Comparison of ENCODE assay signal across 27 cellular contexts in genomic region chr17:81368161-81368560, GRCh38. TPM values are rescaled to one million over a fixed set of nuclear protein-coding genes. Genes with fewer than 3 reads are reported as not detected.
DNase-seq lines count a peak whose midpoint lies in the region; FAIRE-seq and TF ChIP-seq lines count a peak whose summit lies in the region.
"Had no signal": no experiment of that assay in that cellular context is flagged by ENCODE, and none has a peak within 500 bp of the region (broad histone marks: within the 10 kb centered on the region; RNA-seq: fewer than 3 reads in every experiment).

No MANE protein-coding gene starts in this region.

- no peak for FAIRE-seq in kidney (lab: Jason Lieb, UNC)
- FAIRE-seq: A204.1, G401.6, GM12878, GM12892, GM18507 had no signal

- no peaks in the 10 kb centered on the region for H3K9me3 Mint-ChIP-seq in endodermal cell
- no peaks in the 10 kb centered on the region for H3K9me3 Mint-ChIP-seq in activated T-helper 2 cell treated with anti-CD3 and anti-CD28 coated beads, Interferon-gamma antibody, Interleukin-2, Interleukin-4, amounts not matched to agents 10 μg/mL and 5 μg/mL and 100 μg/mL, durations not matched to agents 14 hours and 24 hours and 36 hours
- H3K9me3 Mint-ChIP-seq: CD4-positive, alpha-beta memory T cell; CD4-positive, CD25-positive, alpha-beta regulatory T cell; CD8-positive, alpha-beta memory T cell had no signal

- peaks cover 7% of the 10 kb centered on the region for H3K4me1 Mint-ChIP-seq in endodermal cell
- peaks cover 10% of the 10 kb centered on the region for H3K4me1 Mint-ChIP-seq in activated T-helper 2 cell treated with anti-CD3 and anti-CD28 coated beads, Interferon-gamma antibody, Interleukin-2, Interleukin-4, amounts not matched to agents 10 μg/mL and 5 μg/mL and 100 μg/mL, durations not matched to agents 14 hours and 24 hours and 36 hours (ENCODE audit: low read depth)

- H3K27me3 ChIP-seq in endodermal cell (ENCODE audit: control insufficient read depth, insufficient read depth, low read length, poor library complexity, severe bottlenecking) (peaks cover 18% of the 10 kb centered on the region), dorsolateral prefrontal cortex (peaks cover 0 to 5% (median 0%) of the 10 kb centered on the region in 45 donors)
- H3K27me3 ChIP-seq: BE2C had no signal

- CTCF ChIA-PET in RWPE1 (lab: Yijun Ruan, JAX) (no interaction called here), GM10248 (lab: Yijun Ruan, JAX) (no interaction called here)

- 90 to 92% methylated on average over 13 to 15 of the region's 15 CpGs for WGBS in endodermal cell (ENCODE audit: insufficient coverage in 1 of 2, insufficient read length in 1 of 2), 2 experiments

- no peaks in the 10 kb centered on the region for H3K9me3 ChIP-seq in endodermal cell (ENCODE audit: control insufficient read depth, low read length)
- no peaks in the 10 kb centered on the region for H3K9me3 ChIP-seq in kidney (ENCODE audit: control insufficient read depth in 1 of 2, low read length in 2 of 2)
- H3K9me3 ChIP-seq: BE2C, BLaER1 had no signal

- no peak for TF ChIP-seq CTCF in RWPE1 (conservative IDR thresholded peaks at IDR 0.05; ENCODE audit: low read depth)
- no peak for TF ChIP-seq CTCF in endodermal cell (conservative IDR thresholded peaks at IDR 0.05)
- TF ChIP-seq CTCF in kidney (IDR thresholded peaks at IDR 0.05; ENCODE audit: borderline replicate concordance, extremely low read depth, insufficient read depth) = no peak
- TF ChIP-seq CTCF in GM10248 (IDR thresholded peaks at IDR 0.05; ENCODE audit: control extremely low read depth, extremely low read depth, low read depth, missing control alignments) = no peak
- TF ChIP-seq CTCF in dorsolateral prefrontal cortex (IDR thresholded peaks at IDR 0.05 in 54 of 56, conservative IDR thresholded peaks at IDR 0.05 in 2 of 56; ENCODE audit: low read depth in 1 of 56, partially characterized antibody in 56 of 56) = no peak

- no peak overlapping the region for H3K4me3 Mint-ChIP-seq in endodermal cell
- no peak overlapping the region for H3K4me3 Mint-ChIP-seq in activated T-helper 2 cell treated with anti-CD3 and anti-CD28 coated beads, Interferon-gamma antibody, Interleukin-2, Interleukin-4, amounts not matched to agents 10 μg/mL and 5 μg/mL and 100 μg/mL, durations not matched to agents 14 hours and 24 hours and 36 hours (ENCODE audit: low read depth)
- H3K4me3 Mint-ChIP-seq: CD8-positive, alpha-beta memory T cell had no signal

- intact Hi-C loops in kidney (cut with DNase I) (no loop called here), dorsolateral prefrontal cortex (cut with DNase I) (no loop called here)
- intact Hi-C loops in activated T-helper 2 cell treated with anti-CD3 and anti-CD28 coated beads, Interferon-gamma antibody, Interleukin-2, Interleukin-4, amounts not matched to agents 10 μg/mL and 5 μg/mL and 100 μg/mL, durations not matched to agents 14 hours and 24 hours and 36 hours (cut with micrococcal nuclease) = no loop called here

- no peak for DNase-seq in RWPE1 (ENCODE audit: low spot score)
- peak; percentile 46 for DNase-seq in endodermal cell
- DNase-seq in kidney = peak; percentile 51
- no peak for DNase-seq in activated T-helper 2 cell treated with anti-CD3 and anti-CD28 coated beads, Interferon-gamma antibody, Interleukin-2, Interleukin-4, amounts not matched to agents 10 μg/mL and 5 μg/mL and 100 μg/mL, durations not matched to agents 14 hours and 24 hours and 36 hours (ENCODE audit: low spot score)
- DNase-seq in GM10248 (ENCODE audit: extremely low spot score) = no peak
- no peak for DNase-seq in NCI-H526 (lab: John Stamatoyannopoulos, UW)
- no peak for DNase-seq in dorsolateral prefrontal cortex
- DNase-seq: 8988T; ACHN; BE2C; C1 segment of cervical spinal cord; CD4-positive, alpha-beta memory T cell; CD4-positive, CD25-positive, alpha-beta regulatory T cell; CD8-positive, alpha-beta memory T cell; COR-L47; DMS 273 treated with DMSO at 0.1 percent for 48 hours; DMS153; DMS53; DMS79; GF-D8 had no signal

- no peak overlapping the region for H3K27ac Mint-ChIP-seq in endodermal cell
- no peak overlapping the region for H3K27ac Mint-ChIP-seq in activated T-helper 2 cell treated with anti-CD3 and anti-CD28 coated beads, Interferon-gamma antibody, Interleukin-2, Interleukin-4, amounts not matched to agents 10 μg/mL and 5 μg/mL and 100 μg/mL, durations not matched to agents 14 hours and 24 hours and 36 hours
- H3K27ac Mint-ChIP-seq: CD14-positive monocyte; CD4-positive, CD25-positive, alpha-beta regulatory T cell; CD8-positive, alpha-beta memory T cell had no signal

- peaks cover 18% of the 10 kb centered on the region for H3K27me3 Mint-ChIP-seq in endodermal cell (ENCODE audit: insufficient read depth)
- H3K27me3 Mint-ChIP-seq in activated T-helper 2 cell treated with anti-CD3 and anti-CD28 coated beads, Interferon-gamma antibody, Interleukin-2, Interleukin-4, amounts not matched to agents 10 μg/mL and 5 μg/mL and 100 μg/mL, durations not matched to agents 14 hours and 24 hours and 36 hours (ENCODE audit: low read depth) = peaks cover 24% of the 10 kb centered on the region

- no peaks in the 10 kb centered on the region for H3K36me3 ChIP-seq in endodermal cell (ENCODE audit: control insufficient read depth, insufficient read depth, low read length)
- H3K36me3 ChIP-seq in kidney (ENCODE audit: control insufficient read depth in 1 of 2, insufficient read depth in 2 of 2, low read length in 2 of 2) = no peaks in the 10 kb centered on the region
- H3K36me3 ChIP-seq: BE2C, BLaER1 had no signal

- POLR2A ChIA-PET in RWPE1 (lab: Yijun Ruan, JAX; ENCODE audit: low non-redundant PET) (no interaction called here), GM10248 (lab: Yijun Ruan, JAX) (no interaction called here)

- H3K36me3 Mint-ChIP-seq in endodermal cell (ENCODE audit: low read depth) = no peaks in the 10 kb centered on the region
- no peaks in the 10 kb centered on the region for H3K36me3 Mint-ChIP-seq in activated T-helper 2 cell treated with anti-CD3 and anti-CD28 coated beads, Interferon-gamma antibody, Interleukin-2, Interleukin-4, amounts not matched to agents 10 μg/mL and 5 μg/mL and 100 μg/mL, durations not matched to agents 14 hours and 24 hours and 36 hours (ENCODE audit: low read depth)
- H3K36me3 Mint-ChIP-seq: CD4-positive, alpha-beta memory T cell; CD4-positive, CD25-positive, alpha-beta regulatory T cell; CD8-positive, alpha-beta memory T cell had no signal

- H3K4me1 ChIP-seq in endodermal cell (ENCODE audit: control insufficient read depth, insufficient read depth, low read length) = peaks cover 4% of the 10 kb centered on the region
- peaks cover 10 to 19% of the 10 kb centered on the region in 2 donors for H3K4me1 ChIP-seq in kidney (ENCODE audit: control insufficient read depth in 1 of 2, insufficient read depth in 1 of 2, low read depth in 1 of 2, low read length in 2 of 2)

- H3K4me3 ChIP-seq in endodermal cell (ENCODE audit: low read length) (no peak overlapping the region), kidney (ENCODE audit: low read length in 2 of 2) (no peak overlapping the region), dorsolateral prefrontal cortex (no peak overlapping the region)
- H3K4me3 ChIP-seq: BLaER1, GM12878 had no signal

- H3K27ac ChIP-seq in RWPE1 = peak overlapping the region; percentile 14; the same call in 1 of the 2 replicates
- H3K27ac ChIP-seq in endodermal cell (ENCODE audit: low read depth, low read length) = no peak overlapping the region
- H3K27ac ChIP-seq in kidney (ENCODE audit: low read depth in 2 of 2, low read length in 2 of 2) = no peak overlapping the region
- H3K27ac ChIP-seq in dorsolateral prefrontal cortex = no peak overlapping the region
- H3K27ac ChIP-seq: BLaER1 had no signal

- no peak overlapping the region for H3K9ac ChIP-seq in endodermal cell (ENCODE audit: extremely low read depth, low read length, poor library complexity, severe bottlenecking)
- no peak overlapping the region for H3K9ac ChIP-seq in kidney (ENCODE audit: low read length in 2 of 2)
- H3K9ac ChIP-seq: BLaER1 had no signal

RNA-seq across cellular contexts. Expression of gene BAHCC1, which starts 27.1 kb away (rescaled TPM):
- 10 to 100 TPM; 63.9 to 78.1 TPM for total RNA-seq in endodermal cell
- 40.3 TPM for polyA plus RNA-seq in endodermal cell (2013, experiment 1 of 2)
- 37.2 TPM for polyA plus RNA-seq in endodermal cell (2013, experiment 2 of 2)
- 20.5 TPM for total RNA-seq in kidney
- polyA plus RNA-seq in kidney (ENCODE audit: insufficient read depth, low read depth, low replicate concordance) = 2.6 TPM
- 0.90 and 0.91 TPM in 2 replicates for total RNA-seq in activated T-helper 2 cell treated with anti-CD3 and anti-CD28 coated beads, Interferon-gamma antibody, Interleukin-2, Interleukin-4, amounts not matched to agents 10 μg/mL and 5 μg/mL and 100 μg/mL, durations not matched to agents 14 hours and 24 hours and 36 hours
- total RNA-seq in dorsolateral prefrontal cortex = 10 to 100 TPM; 25.1 to 66.1 (median 38.0) TPM
- total RNA-seq: CD4-positive, alpha-beta memory T cell; CD8-positive, alpha-beta memory T cell had no signal
- polyA plus RNA-seq: CD4-positive, alpha-beta memory T cell; CD4-positive, CD25-positive, alpha-beta regulatory T cell; CD8-positive, alpha-beta memory T cell had no signal

Comparison
In these comparisons a context has a peak if more than half of its experiments do, and no peak if none do; other contexts are left out.
1. DNase-seq: peak in endodermal cell (single experiment) and kidney (single experiment); none in RWPE1 (single experiment), activated T-helper 2 cell treated with anti-CD3 and anti-CD28 coated beads, Interferon-gamma antibody, Interleukin-2, Interleukin-4, amounts not matched to agents 10 μg/mL and 5 μg/mL and 100 μg/mL, durations not matched to agents 14 hours and 24 hours and 36 hours (single experiment), GM10248 (single experiment), NCI-H526 (0 of 2) and dorsolateral prefrontal cortex (0 of 10).
2. RNA of gene BAHCC1, which starts 27.1 kb away (total RNA-seq): 63.9 to 78.1 TPM in endodermal cell, 25.1 to 66.1 TPM in dorsolateral prefrontal cortex and 20.5 TPM in kidney (single experiment); 0.90 to 0.91 TPM in activated T-helper 2 cell treated with anti-CD3 and anti-CD28 coated beads, Interferon-gamma antibody, Interleukin-2, Interleukin-4, amounts not matched to agents 10 μg/mL and 5 μg/mL and 100 μg/mL, durations not matched to agents 14 hours and 24 hours and 36 hours; every median in the first group is over 10 times any median in the second.